9 cellular contexts compared by ENCODE assay signal in genomic region chr13:97810152-97810551, GRCh38.
A peak's percentile ranks its signal among the peaks of the same experiment; 100 is the strongest.
DNase-seq lines count a peak whose midpoint lies in the region; TF ChIP-seq lines count a peak whose summit lies in the region.
"Had no signal": no experiment of that assay in that cellular context is flagged by ENCODE, and none has a peak within 500 bp of the region (broad histone marks: within the 10 kb centered on the region; RNA-seq: fewer than 3 reads in every experiment).

No MANE protein-coding gene starts in this region.

- H3K27ac ChIP-seq in esophagus muscularis mucosa (replicated peaks in 1 of 4), result no peak overlapping the region
- H3K27ac ChIP-seq in smooth muscle cell (ENCODE audit: low read depth), result no peak overlapping the region

- no peaks in the 10 kb centered on the region for H3K79me2 ChIP-seq in smooth muscle cell (ENCODE audit: low read depth)

- no peak overlapping the region for H3K9ac ChIP-seq in smooth muscle cell (ENCODE audit: low read depth)

- no peaks in the 10 kb centered on the region for H3K4me1 ChIP-seq in esophagus muscularis mucosa
- no peaks in the 10 kb centered on the region for H3K4me1 ChIP-seq in smooth muscle cell (ENCODE audit: low read depth)

- 36% methylated on average over 3 of the region's 3 CpGs for WGBS in esophagus muscularis mucosa
- whole genome bisulfite sequencing in smooth muscle cell (ENCODE audit: low lambda C conversion rate), result 39% methylated on average over 3 of the region's 3 CpGs

- H3K27me3 ChIP-seq in esophagus muscularis mucosa (peaks cover 0 to 3% (median 0%) of the 10 kb centered on the region in 4 donors), smooth muscle cell (ENCODE audit: low read depth) (peaks cover 6% of the 10 kb centered on the region)

- TF ChIP-seq POLR2A in esophagus muscularis mucosa (IDR thresholded peaks at IDR 0.05; ENCODE audit: low read depth), result no peak

- H3K4me3 ChIP-seq in esophagus muscularis mucosa (no peak overlapping the region), smooth muscle cell (no peak overlapping the region)

- TF ChIP-seq CTCF in esophagus muscularis mucosa (IDR thresholded peaks at IDR 0.05) (peak in 2 of 3 experiments; percentile 21 to 34), smooth muscle cell (IDR thresholded peaks at IDR 0.05; ENCODE audit: borderline replicate concordance, insufficient read depth, poor library complexity, severe bottlenecking) (peak; percentile 48)

- H3F3A ChIP-seq in smooth muscle cell (ENCODE audit: low read depth), result no peaks in the 10 kb centered on the region

- H3K9me3 ChIP-seq in esophagus muscularis mucosa (peaks cover 0 to 5% (median 0%) of the 10 kb centered on the region in 4 donors), smooth muscle cell (replicated peaks; ENCODE audit: low read depth) (no peaks in the 10 kb centered on the region)

- TF ChIP-seq EP300 in esophagus muscularis mucosa (IDR thresholded peaks at IDR 0.05), result no peak

- no peak overlapping the region for H3K4me2 ChIP-seq in smooth muscle cell

- intact Hi-C loops in esophagus muscularis mucosa (cut with DNase I), result no loop called here

- DNase-seq in NCI-H1092 (lab: John Stamatoyannopoulos, UW) (peak; percentile 2), NCI-H1092 treated with DMSO at 0.1 percent for 48 hours (lab: John Stamatoyannopoulos, UW) (no peak), NCI-H460 (ENCODE audit: extremely low read depth, low read depth) (peak; percentile 5), esophagus muscularis mucosa (ENCODE audit: extremely low spot score) (no peak), smooth muscle cell (lab: John Stamatoyannopoulos, UW; ENCODE audit: unreplicated experiment) (no peak), HCEC 1CT (no peak), HPDE6-E6E7 (ENCODE audit: extremely low spot score) (no peak)
- DNase-seq in activated CD4-positive, alpha-beta T cell treated with anti-CD3 and anti-CD28 coated beads for 48 hours, result no peak
- DNase-seq: naive B cell had no signal

- H2AFZ ChIP-seq in smooth muscle cell (ENCODE audit: low read depth), result no peak overlapping the region

- no peaks in the 10 kb centered on the region for H4K20me1 ChIP-seq in smooth muscle cell (ENCODE audit: low read depth)

- H3K36me3 ChIP-seq in esophagus muscularis mucosa (no peaks in the 10 kb centered on the region), smooth muscle cell (ENCODE audit: low read depth) (no peaks in the 10 kb centered on the region)

Comparison
In these comparisons a context has a peak if more than half of its experiments do, and no peak if none do; other contexts are left out.
1. DNase-seq: peak in NCI-H1092 (single experiment) and NCI-H460 (single experiment); none in NCI-H1092 treated with DMSO at 0.1 percent for 48 hours (single experiment), esophagus muscularis mucosa (single experiment), smooth muscle cell (single experiment), HCEC 1CT (single experiment), activated CD4-positive, alpha-beta T cell treated with anti-CD3 and anti-CD28 coated beads for 48 hours (single experiment) and HPDE6-E6E7 (single experiment).